In the genomic region with DNA sequence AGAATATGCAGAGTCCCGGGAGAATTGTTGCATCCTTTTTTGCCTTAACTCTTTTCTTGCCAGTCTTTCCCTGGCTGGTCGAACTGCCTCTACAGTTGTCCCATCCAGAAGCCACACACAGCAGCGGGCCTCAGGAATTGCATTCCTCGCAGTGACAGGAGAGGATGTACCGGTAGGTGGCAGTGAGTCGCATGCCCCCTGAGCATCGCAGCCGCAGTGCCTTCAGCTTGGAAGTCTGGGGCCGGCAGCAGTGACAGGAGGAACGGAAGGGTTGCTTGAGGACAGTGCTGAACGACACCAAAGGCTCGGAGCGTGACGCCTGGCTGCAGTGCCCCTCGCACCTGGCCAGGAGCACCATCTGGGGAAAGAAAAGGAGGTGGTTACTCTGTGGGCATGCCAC, we compare ENCODE assay signal across 9 cellular contexts. TPM values are rescaled to one million over a fixed set of nuclear protein-coding genes. Genes with fewer than 3 reads are reported as not detected.
A peak's percentile ranks its signal among the peaks of the same experiment; 100 is the strongest.
DNase-seq lines count a peak whose midpoint lies in the region; ATAC-seq and TF ChIP-seq lines count a peak whose summit lies in the region.
"Had no signal": no experiment of that assay in that cellular context is flagged by ENCODE, and none has a peak within 500 bp of the region (broad histone marks: within the 10 kb centered on the region; RNA-seq: fewer than 3 reads in every experiment).

No MANE protein-coding gene starts in this region.

- peak; percentile 52 for ATAC-seq in activated naive CD8-positive, alpha-beta T cell treated with anti-CD3 and anti-CD28 coated beads, Interleukin-2, amount 10 ng/mL, durations not matched to agents 7 days and 5 days (ENCODE audit: low read depth)
- ATAC-seq in GM18861 (IDR thresholded peaks at IDR 0.05; ENCODE audit: unreplicated experiment), result no peak
- no peak for ATAC-seq in GM19397 (IDR thresholded peaks at IDR 0.05; ENCODE audit: unreplicated experiment)

- no peaks in the 10 kb centered on the region for H3K36me3 ChIP-seq in GM06990 (ENCODE audit: control insufficient read depth, insufficient read depth, low read length)

- H3K4me3 Mint-ChIP-seq in activated naive CD8-positive, alpha-beta T cell treated with anti-CD3 and anti-CD28 coated beads, Interleukin-2, amount 10 ng/mL, durations not matched to agents 7 days and 5 days, result peak overlapping the region; percentile 64
- H3K4me3 Mint-ChIP-seq: IgD-negative memory B cell had no signal

- POLR2A ChIA-PET in activated naive CD8-positive, alpha-beta T cell treated with anti-CD3 and anti-CD28 coated beads, Interleukin-2, amount 10 ng/mL, durations not matched to agents 7 days and 5 days (lab: Charles Lee), result no interaction called here

- DNase-seq in GM06990 (ENCODE audit: extremely low read depth, insufficient read length) (no peak), NCI-H526 treated with DMSO at 0.1 percent for 48 hours (lab: John Stamatoyannopoulos, UW) (peak; percentile 3), iPS-NIHi7 (ENCODE audit: extremely low spot score) (peak; percentile 82), lower leg skin (ENCODE audit: low spot score in 2 of 2) (no peak)
- DNase-seq in activated naive CD8-positive, alpha-beta T cell treated with anti-CD3 and anti-CD28 coated beads, Interleukin-2, amount 10 ng/mL, durations not matched to agents 7 days and 5 days, result peak; percentile 39
- peak; percentile 19 to 23 for DNase-seq in stimulated activated CD4-positive, alpha-beta T cell treated with anti-CD3 and anti-CD28 coated beads, Interleukin-4, amount 100 ng/mL, for 4 hours

- no peaks in the 10 kb centered on the region for H3K36me3 Mint-ChIP-seq in activated naive CD8-positive, alpha-beta T cell treated with anti-CD3 and anti-CD28 coated beads, Interleukin-2, amount 10 ng/mL, durations not matched to agents 7 days and 5 days
- H3K36me3 Mint-ChIP-seq: IgD-negative memory B cell had no signal

- no peaks in the 10 kb centered on the region for H3K9me3 Mint-ChIP-seq in activated naive CD8-positive, alpha-beta T cell treated with anti-CD3 and anti-CD28 coated beads, Interleukin-2, amount 10 ng/mL, durations not matched to agents 7 days and 5 days
- H3K9me3 Mint-ChIP-seq: IgD-negative memory B cell had no signal

- peaks cover 5% of the 10 kb centered on the region for H3K4me1 Mint-ChIP-seq in activated naive CD8-positive, alpha-beta T cell treated with anti-CD3 and anti-CD28 coated beads, Interleukin-2, amount 10 ng/mL, durations not matched to agents 7 days and 5 days

- peaks cover 2% of the 10 kb centered on the region for H3K27me3 Mint-ChIP-seq in activated naive CD8-positive, alpha-beta T cell treated with anti-CD3 and anti-CD28 coated beads, Interleukin-2, amount 10 ng/mL, durations not matched to agents 7 days and 5 days

- no peak for TF ChIP-seq POLR2A in lower leg skin (IDR thresholded peaks at IDR 0.05)

- intact Hi-C loops in lower leg skin (cut with DNase I; ENCODE audit: low total_unique reads), result no loop called here

- 27 to 51% methylated on average over 8 to 15 of the region's 15 CpGs for WGBS in lower leg skin, 2 donors

- H3K27me3 ChIP-seq in GM06990 (replicated peaks; ENCODE audit: control insufficient read depth, insufficient read depth, low read length), result no peaks in the 10 kb centered on the region

- H3K4me3 ChIP-seq in GM06990 (replicated peaks; ENCODE audit: low read depth, low read length) (no peak overlapping the region), lower leg skin (ENCODE audit: low read depth, poor library complexity, severe bottlenecking) (no peak overlapping the region)

- no peak overlapping the region for H3K27ac Mint-ChIP-seq in activated naive CD8-positive, alpha-beta T cell treated with anti-CD3 and anti-CD28 coated beads, Interleukin-2, amount 10 ng/mL, durations not matched to agents 7 days and 5 days
- H3K27ac Mint-ChIP-seq: IgD-negative memory B cell had no signal

- TF ChIP-seq CTCF in GM06990 (IDR thresholded peaks at IDR 0.05; ENCODE audit: insufficient read depth, low read length, poor library complexity, severe bottlenecking) (peak; percentile 56), lower leg skin (IDR thresholded peaks at IDR 0.05) (no peak)

RNA-seq across cellular contexts. Expression of gene NDP, which starts 23.5 kb away (rescaled TPM):
- not detected for total RNA-seq in activated naive CD8-positive, alpha-beta T cell treated with anti-CD3 and anti-CD28 coated beads, Interleukin-2, amount 10 ng/mL, durations not matched to agents 7 days and 5 days
- total RNA-seq in lower leg skin, result under 1 TPM in 2 of 4 donors, not detected in 2; 0.22 to 0.42 TPM

Comparison
In these comparisons a context has a peak if more than half of its experiments do, and no peak if none do; other contexts are left out.
1. DNase-seq: peak in NCI-H526 treated with DMSO at 0.1 percent for 48 hours (single experiment), activated naive CD8-positive, alpha-beta T cell treated with anti-CD3 and anti-CD28 coated beads, Interleukin-2, amount 10 ng/mL, durations not matched to agents 7 days and 5 days (single experiment), iPS-NIHi7 (single experiment) and stimulated activated CD4-positive, alpha-beta T cell treated with anti-CD3 and anti-CD28 coated beads, Interleukin-4, amount 100 ng/mL, for 4 hours (2 of 2); none in GM06990 (single experiment) and lower leg skin (0 of 2).